In the genomic region with DNA sequence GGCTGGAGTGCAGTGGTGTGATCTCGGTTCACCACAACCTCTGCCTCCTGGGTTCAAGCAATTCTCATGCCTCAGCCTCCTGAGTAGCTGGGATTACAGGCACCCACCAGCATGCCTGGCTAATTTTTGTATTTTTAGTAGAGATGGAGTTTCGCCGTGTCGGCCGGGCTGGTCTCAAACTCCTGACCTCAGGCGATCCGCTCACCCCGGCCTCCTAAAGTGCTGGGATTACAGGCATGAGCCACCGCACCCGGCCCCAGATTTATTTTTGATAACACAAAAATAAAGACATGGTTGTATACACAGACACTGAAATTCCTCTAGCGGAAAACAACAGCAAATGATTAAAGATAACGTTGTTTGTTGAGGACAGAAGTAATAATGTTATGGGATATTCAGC, we compare ENCODE assay signal across 4 cellular contexts. TPM values are rescaled to one million over a fixed set of nuclear protein-coding genes. Genes with fewer than 3 reads are reported as not detected.
"Had no signal": no experiment of that assay in that cellular context is flagged by ENCODE, and none has a peak within 500 bp of the region (broad histone marks: within the 10 kb centered on the region; RNA-seq: fewer than 3 reads in every experiment).

No MANE protein-coding gene starts in this region.

RNA-seq across cellular contexts. Expression of gene LEFTY2, which starts 34.1 kb away (rescaled TPM):
- total RNA-seq: kidney epithelial cell, mononuclear cell, natural killer cell, tibial nerve had no signal
